In the genomic region with DNA sequence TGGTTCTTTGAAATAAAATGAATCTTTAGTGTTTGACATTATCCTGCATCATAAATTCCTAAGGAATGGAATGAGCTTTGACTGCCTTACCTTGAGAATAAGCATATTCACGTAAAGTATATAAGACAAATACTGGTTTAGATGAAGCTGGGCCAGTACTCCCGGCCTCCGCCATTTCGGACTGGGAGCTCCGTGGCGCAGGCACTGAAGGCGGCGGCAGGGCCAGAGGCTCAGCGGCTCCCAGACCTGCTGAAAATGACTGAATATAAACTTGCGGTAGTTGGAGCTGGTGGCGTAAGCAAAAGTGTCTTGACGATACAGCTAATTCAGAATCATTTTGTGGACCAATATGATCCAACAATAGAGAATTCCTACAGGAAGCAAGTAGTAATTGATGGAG, we compare ENCODE assay signal across 27 cellular contexts.
"Had no signal": no experiment of that assay in that cellular context is flagged by ENCODE, and none has a peak within 500 bp of the region (broad histone marks: within the 10 kb centered on the region; RNA-seq: fewer than 3 reads in every experiment).

No MANE protein-coding gene starts in this region.

- H3K9me3 Mint-ChIP-seq: stimulated activated memory B cell treated with anti-CD40 and anti-IgM and Interleukin-4, amounts not matched to agents 10 μg/mL and 1 μg/mL and 100 μg/mL, for 72 hours; type B pancreatic cell had no signal

- DNase-seq: stimulated activated CD4-positive, alpha-beta T cell treated with anti-CD3 and anti-CD28 coated beads, Interleukin-2, amount 100 ng/mL, for 24 hours; stimulated activated CD4-positive, alpha-beta T cell treated with anti-CD3 and anti-CD28 coated beads, Interleukin-2, amount 100 ng/mL, for 48 hours; stimulated activated CD4-positive, alpha-beta T cell treated with anti-CD3 and anti-CD28 coated beads, Interleukin-4, amount 100 ng/mL, for 1 hour; stimulated activated CD4-positive, alpha-beta T cell treated with anti-CD3 and anti-CD28 coated beads, Interleukin-4, amount 100 ng/mL, for 24 hours; stimulated activated CD4-positive, alpha-beta T cell treated with anti-CD3 and anti-CD28 coated beads, Interleukin-4, amount 100 ng/mL, for 4 hours; stimulated activated CD8-positive, alpha-beta memory T cell treated with anti-CD3 and anti-CD28 coated beads, Interleukin-4, amount 100 ng/mL, for 48 hours; stimulated activated naive B cell treated with anti-CD40 and anti-IgM and Interleukin-4, amounts not matched to agents 10 μg/mL and 1 μg/mL and 100 μg/mL, for 72 hours; stimulated activated naive CD4-positive, alpha-beta T cell; stimulated activated naive CD4-positive, alpha-beta T cell treated with Interleukin-2 at 50 U/mL for 16 hours; stimulated activated naive CD8-positive, alpha-beta T cell treated with anti-CD3 and anti-CD28 coated beads, Interleukin-15, Interleukin-2, amounts not matched to agents 100 U/mL and 50 U/mL, for 24 hours; stomach; substantia nigra; thyroid gland; tibial artery; transverse colon; trophoblast cell; upper lobe of right lung; uterus had no signal

- H3K4me3 Mint-ChIP-seq: stimulated activated effector memory CD8-positive, alpha-beta T cell treated with anti-CD3 and anti-CD28 coated beads, Interleukin-12 subunit alpha, Interleukin-12 subunit beta, amount 100 ng/mL, for 72 hours; stimulated activated memory B cell treated with anti-CD40 and anti-IgM and Interleukin-4, amounts not matched to agents 10 μg/mL and 1 μg/mL and 100 μg/mL, for 72 hours; stimulated activated naive B cell treated with anti-CD40 and anti-IgM and Interleukin-4, amounts not matched to agents 10 μg/mL and 1 μg/mL and 100 μg/mL, for 72 hours; stimulated activated naive CD8-positive, alpha-beta T cell treated with anti-CD3 and anti-CD28 coated beads, Interleukin-15, Interleukin-2, amounts not matched to agents 100 ng/mL and 50 ng/mL, for 24 hours; type B pancreatic cell had no signal

- H3K4me1 ChIP-seq: stomach, suprapubic skin, thyroid gland, tibial artery, tibial nerve, transverse colon, upper lobe of left lung, upper lobe of right lung, uterus, vagina had no signal

- H3K27me3 Mint-ChIP-seq: stimulated activated memory B cell treated with anti-CD40 and anti-IgM and Interleukin-4, amounts not matched to agents 10 μg/mL and 1 μg/mL and 100 μg/mL, for 72 hours; stimulated activated naive B cell treated with anti-CD40 and anti-IgM and Interleukin-4, amounts not matched to agents 10 μg/mL and 1 μg/mL and 100 μg/mL, for 72 hours; stimulated activated naive CD8-positive, alpha-beta T cell treated with anti-CD3 and anti-CD28 coated beads, Interleukin-15, Interleukin-2, amounts not matched to agents 100 ng/mL and 50 ng/mL, for 24 hours; type B pancreatic cell had no signal

- H3K27me3 ChIP-seq: stomach, suprapubic skin, thyroid gland, tibial artery, tibial nerve, transverse colon, upper lobe of left lung, upper lobe of right lung, uterus, vagina had no signal

- H3K27ac Mint-ChIP-seq: stimulated activated effector memory CD8-positive, alpha-beta T cell treated with anti-CD3 and anti-CD28 coated beads, Interleukin-12 subunit alpha, Interleukin-12 subunit beta, amount 100 ng/mL, for 72 hours; stimulated activated memory B cell treated with anti-CD40 and anti-IgM and Interleukin-4, amounts not matched to agents 10 μg/mL and 1 μg/mL and 100 μg/mL, for 72 hours; stimulated activated naive B cell treated with anti-CD40 and anti-IgM and Interleukin-4, amounts not matched to agents 10 μg/mL and 1 μg/mL and 100 μg/mL, for 72 hours; stimulated activated naive CD8-positive, alpha-beta T cell treated with anti-CD3 and anti-CD28 coated beads, Interleukin-15, Interleukin-2, amounts not matched to agents 100 ng/mL and 50 ng/mL, for 24 hours; type B pancreatic cell had no signal

- H3K4me3 ChIP-seq: stomach, suprapubic skin, thoracic aorta, thyroid gland, tibial artery, tibial nerve, transverse colon, upper lobe of left lung, upper lobe of right lung, uterus, vagina had no signal

- H3K4me1 Mint-ChIP-seq: stimulated activated effector memory CD8-positive, alpha-beta T cell treated with anti-CD3 and anti-CD28 coated beads, Interleukin-12 subunit alpha, Interleukin-12 subunit beta, amount 100 ng/mL, for 72 hours; stimulated activated memory B cell treated with anti-CD40 and anti-IgM and Interleukin-4, amounts not matched to agents 10 μg/mL and 1 μg/mL and 100 μg/mL, for 72 hours; stimulated activated naive B cell treated with anti-CD40 and anti-IgM and Interleukin-4, amounts not matched to agents 10 μg/mL and 1 μg/mL and 100 μg/mL, for 72 hours had no signal

- H3K9me3 ChIP-seq: stomach, suprapubic skin, thoracic aorta, thyroid gland, tibial artery, tibial nerve, transverse colon, upper lobe of left lung, upper lobe of right lung, uterus, vagina had no signal

- H3K36me3 ChIP-seq: stomach, suprapubic skin, thoracic aorta, thyroid gland, tibial artery, tibial nerve, transverse colon, upper lobe of left lung, upper lobe of right lung, uterus, vagina had no signal

- H3K36me3 Mint-ChIP-seq: stimulated activated effector memory CD8-positive, alpha-beta T cell treated with anti-CD3 and anti-CD28 coated beads, Interleukin-12 subunit alpha, Interleukin-12 subunit beta, amount 100 ng/mL, for 72 hours; stimulated activated memory B cell treated with anti-CD40 and anti-IgM and Interleukin-4, amounts not matched to agents 10 μg/mL and 1 μg/mL and 100 μg/mL, for 72 hours; stimulated activated naive B cell treated with anti-CD40 and anti-IgM and Interleukin-4, amounts not matched to agents 10 μg/mL and 1 μg/mL and 100 μg/mL, for 72 hours; type B pancreatic cell had no signal

- ATAC-seq: stimulated activated effector memory CD8-positive, alpha-beta T cell treated with anti-CD3 and anti-CD28 coated beads, Interleukin-12 subunit alpha, Interleukin-12 subunit beta, amount 100 ng/mL, for 72 hours; stimulated activated memory B cell treated with anti-CD40 and anti-IgM and Interleukin-4, amounts not matched to agents 10 μg/mL and 1 μg/mL and 100 μg/mL, for 72 hours; stimulated activated naive B cell treated with anti-CD40 and anti-IgM and Interleukin-4, amounts not matched to agents 10 μg/mL and 1 μg/mL and 100 μg/mL, for 72 hours; stimulated activated naive CD8-positive, alpha-beta T cell treated with anti-CD3 and anti-CD28 coated beads, Interleukin-15, Interleukin-2, amounts not matched to agents 100 U/mL and 50 U/mL, for 24 hours; upper lobe of right lung had no signal

- H3K27ac ChIP-seq: stomach, suprapubic skin, thoracic aorta, thyroid gland, tibial artery, tibial nerve, transverse colon, upper lobe of left lung, upper lobe of right lung, uterus, vagina had no signal
